11 cellular contexts compared by ENCODE assay signal in genomic region chr12:28963554-28963953, GRCh38.
DNase-seq lines count a peak whose midpoint lies in the region; ATAC-seq and TF ChIP-seq lines count a peak whose summit lies in the region.
"Had no signal": no experiment of that assay in that cellular context is flagged by ENCODE, and none has a peak within 500 bp of the region (broad histone marks: within the 10 kb centered on the region; RNA-seq: fewer than 3 reads in every experiment).

No MANE protein-coding gene starts in this region.

- no peaks in the 10 kb centered on the region for H3F3A ChIP-seq in PC-3 (ENCODE audit: low read length, unreplicated experiment)

- H3K9me2 ChIP-seq in PC-3 (replicated peaks; ENCODE audit: low read length), result 0 out of 2 replicates have a peak, but pooled peaks cover 3% of the 10 kb centered on the region

- H3K27me3 ChIP-seq in cardiac muscle cell, result no peaks in the 10 kb centered on the region
- no peaks in the 10 kb centered on the region for H3K27me3 ChIP-seq in PC-3 (ENCODE audit: low read length)

- POLR2A ChIA-PET in PC-3 (lab: Charles Lee; ENCODE audit: unreplicated experiment), result interaction anchor here (0.6 kb wide), 1 partner anchor 575 kb away, joined by 3 read pairs; no protein-coding TSS in a partner anchor

- H3K27ac ChIP-seq in cardiac muscle cell, result no peak overlapping the region
- H3K27ac ChIP-seq in PC-3 (ENCODE audit: low read length), result no peak overlapping the region

- no peaks in the 10 kb centered on the region for H3K4me1 ChIP-seq in cardiac muscle cell (ENCODE audit: low read depth)
- peaks cover 19% of the 10 kb centered on the region for H3K4me1 ChIP-seq in PC-3 (ENCODE audit: insufficient read depth, low read length)

- H3K4me1 Mint-ChIP-seq in activated CD8-positive, alpha-beta memory T cell treated with anti-CD3 and anti-CD28 coated beads, Interleukin-2, amount 10 ng/mL, durations not matched to agents 7 days and 5 days, result no peaks in the 10 kb centered on the region
- H3K4me1 Mint-ChIP-seq: activated B cell treated with CpG ODN at 0.5 μM for 24 hours; CD4-positive, alpha-beta memory T cell; memory B cell had no signal

- intact Hi-C loops in Right ventricle myocardium superior (cut with DNase I) (no loop called here), PC-3 (cut with micrococcal nuclease) (loop anchor here (1.0 to 10.0 kb wide), 8 partner anchors 55 to 996 kb away; no protein-coding TSS in a partner anchor)

- peak overlapping the region; percentile 10; the same call in 1 of the 2 replicates for H3K4me2 ChIP-seq in PC-3 (ENCODE audit: low read length)

- H3K4me3 ChIP-seq in cardiac muscle cell (no peak overlapping the region), PC-3 (ENCODE audit: low read length) (no peak overlapping the region)

- no peaks in the 10 kb centered on the region for H3K36me3 ChIP-seq in cardiac muscle cell
- no peaks in the 10 kb centered on the region for H3K36me3 ChIP-seq in PC-3 (ENCODE audit: low read depth, low read length)

- CTCF ChIA-PET in PC-3 (lab: Charles Lee), result interaction anchor here (0.7 to 1.4 kb wide), 4 partner anchors 91 to 997 kb away, joined by 3 to 7 read pairs (median 4); no protein-coding TSS in a partner anchor
- CTCF ChIA-PET in activated CD8-positive, alpha-beta memory T cell treated with anti-CD3 and anti-CD28 coated beads, Interleukin-2, amount 10 ng/mL, durations not matched to agents 7 days and 5 days (lab: Charles Lee), result interaction anchor here (1.1 kb wide), 1 partner anchor 464 kb away, joined by 3 read pairs; no protein-coding TSS in a partner anchor

- TF ChIP-seq CTCF in cardiac muscle cell (IDR thresholded peaks at IDR 0.05; ENCODE audit: low read depth, low read length) (peak; percentile 60), PC-3 (conservative IDR thresholded peaks at IDR 0.05; ENCODE audit: low read depth, low read length) (peak; percentile 100)

- H2AFZ ChIP-seq in PC-3 (ENCODE audit: low read length), result peak overlapping the region; percentile 13

- no peaks in the 10 kb centered on the region for H3K79me2 ChIP-seq in PC-3 (ENCODE audit: low read length)

- H3K9me3 ChIP-seq in cardiac muscle cell (ENCODE audit: low read depth) (no peaks in the 10 kb centered on the region), PC-3 (ENCODE audit: low read length) (no peaks in the 10 kb centered on the region)

- no peaks in the 10 kb centered on the region for H3K36me3 Mint-ChIP-seq in activated CD8-positive, alpha-beta memory T cell treated with anti-CD3 and anti-CD28 coated beads, Interleukin-2, amount 10 ng/mL, durations not matched to agents 7 days and 5 days
- H3K36me3 Mint-ChIP-seq: CD4-positive, alpha-beta memory T cell; memory B cell had no signal

- DNase-seq in cardiac muscle cell (ENCODE audit: low read depth in 1 of 2, low spot score in 1 of 2) (peak in 1 of 2 donors; percentile 70), Right ventricle myocardium superior (no peak), PC-3 (peak; percentile 95), fibroblast of gingiva (ENCODE audit: low read depth) (peak; percentile 46), midbrain (lab: John Stamatoyannopoulos, UW) (no peak), OCI-M2 (lab: John Stamatoyannopoulos, UW; ENCODE audit: unreplicated experiment) (no peak)
- DNase-seq in activated CD8-positive, alpha-beta memory T cell treated with anti-CD3 and anti-CD28 coated beads, Interleukin-2, amount 10 ng/mL, durations not matched to agents 7 days and 5 days, result no peak
- DNase-seq: activated B cell treated with CpG ODN at 0.5 μM for 24 hours; CD4-positive, alpha-beta memory T cell had no signal

- no peak overlapping the region for H3K27ac Mint-ChIP-seq in activated CD8-positive, alpha-beta memory T cell treated with anti-CD3 and anti-CD28 coated beads, Interleukin-2, amount 10 ng/mL, durations not matched to agents 7 days and 5 days
- H3K27ac Mint-ChIP-seq: activated B cell treated with CpG ODN at 0.5 μM for 24 hours; CD4-positive, alpha-beta memory T cell; memory B cell had no signal

- ATAC-seq in Right ventricle myocardium superior (ENCODE audit: poor library complexity), result no peak
- ATAC-seq in PC-3, result peak; percentile 63
- ATAC-seq in activated CD8-positive, alpha-beta memory T cell treated with anti-CD3 and anti-CD28 coated beads, Interleukin-2, amount 10 ng/mL, durations not matched to agents 7 days and 5 days, result no peak
- ATAC-seq in HG02981 (IDR thresholded peaks at IDR 0.05; ENCODE audit: unreplicated experiment), result no peak

- peaks cover 16% of the 10 kb centered on the region for H3K27me3 Mint-ChIP-seq in activated CD8-positive, alpha-beta memory T cell treated with anti-CD3 and anti-CD28 coated beads, Interleukin-2, amount 10 ng/mL, durations not matched to agents 7 days and 5 days
- H3K27me3 Mint-ChIP-seq: activated B cell treated with CpG ODN at 0.5 μM for 24 hours, memory B cell had no signal

- H3K9ac ChIP-seq in PC-3 (ENCODE audit: low read length), result no peak overlapping the region

- H3K9me3 Mint-ChIP-seq in activated CD8-positive, alpha-beta memory T cell treated with anti-CD3 and anti-CD28 coated beads, Interleukin-2, amount 10 ng/mL, durations not matched to agents 7 days and 5 days (ENCODE audit: low read depth), result no peaks in the 10 kb centered on the region

- no peaks in the 10 kb centered on the region for H4K20me1 ChIP-seq in PC-3 (ENCODE audit: low read length)

- no peak overlapping the region for H3K4me3 Mint-ChIP-seq in activated CD8-positive, alpha-beta memory T cell treated with anti-CD3 and anti-CD28 coated beads, Interleukin-2, amount 10 ng/mL, durations not matched to agents 7 days and 5 days
- H3K4me3 Mint-ChIP-seq: activated B cell treated with CpG ODN at 0.5 μM for 24 hours; CD4-positive, alpha-beta memory T cell; memory B cell had no signal

- no TSS peak for BruUV-seq in PC-3 (replicated peaks; lab: Mats Ljungman, UMichigan)

Comparison
In these comparisons a context has a peak if more than half of its experiments do, and no peak if none do; other contexts are left out.
1. DNase-seq: peak in PC-3 (single experiment) and fibroblast of gingiva (single experiment); none in Right ventricle myocardium superior (single experiment), activated CD8-positive, alpha-beta memory T cell treated with anti-CD3 and anti-CD28 coated beads, Interleukin-2, amount 10 ng/mL, durations not matched to agents 7 days and 5 days (single experiment), midbrain (single experiment) and OCI-M2 (single experiment).